ENCODE assay signal across 9 cellular contexts in the genomic region with DNA sequence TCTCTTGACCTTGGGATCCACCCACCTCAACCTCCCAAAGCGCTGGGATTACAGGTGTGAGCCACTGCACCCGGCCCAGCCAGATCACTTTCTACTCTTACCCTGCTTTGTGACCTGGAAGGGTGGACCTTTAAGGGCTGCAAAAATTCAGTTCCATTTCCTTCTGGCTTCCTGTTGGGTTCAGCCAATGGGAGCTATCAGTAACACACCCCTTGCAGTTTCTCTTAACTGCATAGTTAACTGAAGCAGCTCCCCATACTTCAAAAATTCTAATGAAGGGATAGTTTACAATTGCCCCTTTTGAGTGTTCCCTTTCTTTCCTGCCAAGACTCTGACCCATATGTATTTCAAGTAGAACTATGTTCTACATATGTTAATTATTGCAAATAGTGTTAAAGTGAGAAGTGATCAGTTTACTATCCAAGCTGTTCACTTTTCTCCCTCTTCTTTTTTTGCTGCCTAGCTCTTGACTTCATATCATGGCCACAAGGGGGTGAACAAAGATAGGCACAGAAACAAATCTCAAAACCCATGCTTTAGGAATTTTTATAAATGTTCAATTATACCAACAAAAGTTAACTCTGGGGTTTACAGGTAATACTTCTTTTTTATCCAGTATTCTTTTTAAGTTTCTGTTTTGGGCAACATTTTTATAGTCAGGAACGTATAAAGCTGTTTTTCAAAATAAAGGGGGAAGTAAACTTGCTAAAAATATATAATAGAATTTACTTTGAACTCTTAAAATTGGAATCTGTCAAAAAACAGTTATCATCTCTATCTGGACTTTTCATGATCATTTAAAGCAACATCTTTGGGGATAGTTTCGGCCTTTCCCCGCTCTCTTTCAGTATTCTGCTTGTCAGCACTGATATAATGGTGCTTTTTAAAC. TPM values are rescaled to one million over a fixed set of nuclear protein-coding genes. Genes with fewer than 3 reads are reported as not detected.
DNase-seq lines count a peak whose midpoint lies in the region; ATAC-seq, FAIRE-seq and TF ChIP-seq lines count a peak whose summit lies in the region.
"Had no signal": no experiment of that assay in that cellular context is flagged by ENCODE, and none has a peak within 500 bp of the region (broad histone marks: within the 10 kb centered on the region; RNA-seq: fewer than 3 reads in every experiment).

No MANE protein-coding gene starts in this region.

- peaks cover 4% of the 10 kb centered on the region for H3K9me3 Mint-ChIP-seq in activated T-helper 17 cell treated with anti-CD3 and anti-CD28 coated beads, Interleukin-2, amount 50 U/mL, for 72 hours

- no peak overlapping the region for H3K4me3 Mint-ChIP-seq in T-helper 17 cell
- no peak overlapping the region for H3K4me3 Mint-ChIP-seq in activated T-helper 17 cell treated with anti-CD3 and anti-CD28 coated beads, Interleukin-2, amount 50 U/mL, for 72 hours

- H3K9me3 ChIP-seq in T-helper 17 cell (ENCODE audit: control insufficient read depth, low read length, poor library complexity, severe bottlenecking), result no peaks in the 10 kb centered on the region
- H3K9me3 ChIP-seq: SJSA1 had no signal

- peak; percentile 83 for TF ChIP-seq CTCF in fibroblast of mammary gland (conservative IDR thresholded peaks at IDR 0.05; ENCODE audit: control insufficient read depth, insufficient read depth, low read depth, low read length)

- no peak overlapping the region for H3K27ac Mint-ChIP-seq in T-helper 17 cell
- H3K27ac Mint-ChIP-seq in activated T-helper 17 cell treated with anti-CD3 and anti-CD28 coated beads, Interleukin-2, amount 50 U/mL, for 72 hours, result no peak overlapping the region

- FAIRE-seq in RCC 7860 (lab: Jason Lieb, UNC), result peak; percentile 63

- no peak overlapping the region for H3K4me3 ChIP-seq in fibroblast of mammary gland (ENCODE audit: control insufficient read depth, low read depth, low read length)
- H3K4me3 ChIP-seq: SJSA1 had no signal

- peaks cover 14% of the 10 kb centered on the region for H3K27me3 Mint-ChIP-seq in T-helper 17 cell
- H3K27me3 Mint-ChIP-seq in activated T-helper 17 cell treated with anti-CD3 and anti-CD28 coated beads, Interleukin-2, amount 50 U/mL, for 72 hours, result peaks cover 9% of the 10 kb centered on the region

- ATAC-seq in GM18867 (IDR thresholded peaks at IDR 0.05; ENCODE audit: unreplicated experiment) (peak; percentile 44), T-helper 17 cell (no peak)
- ATAC-seq in activated T-helper 17 cell treated with anti-CD3 and anti-CD28 coated beads, Interleukin-2, amount 50 U/mL, for 72 hours (replicated peaks), result no peak

- DNase-seq in CD1c-positive myeloid dendritic cell (ENCODE audit: extremely low spot score) (peak; percentile 47), RCC 7860 (ENCODE audit: low spot score) (peak; percentile 29), fibroblast of mammary gland (ENCODE audit: low read depth) (peak; percentile 57), smooth muscle cell of the brain vasculature (ENCODE audit: low read depth, low spot score) (peak; percentile 32), DMS79 treated with DMSO at 0.1 percent for 48 hours (lab: John Stamatoyannopoulos, UW) (no peak), T-helper 17 cell (no peak)

- no peaks in the 10 kb centered on the region for H3K4me1 Mint-ChIP-seq in T-helper 17 cell
- peaks cover 4% of the 10 kb centered on the region for H3K4me1 Mint-ChIP-seq in activated T-helper 17 cell treated with anti-CD3 and anti-CD28 coated beads, Interleukin-2, amount 50 U/mL, for 72 hours

- H3K36me3 Mint-ChIP-seq in T-helper 17 cell (ENCODE audit: low read depth), result no peaks in the 10 kb centered on the region
- H3K36me3 Mint-ChIP-seq in activated T-helper 17 cell treated with anti-CD3 and anti-CD28 coated beads, Interleukin-2, amount 50 U/mL, for 72 hours (ENCODE audit: low read depth), result no peaks in the 10 kb centered on the region

RNA-seq across cellular contexts. Expression of a gene that starts 8.1 kb away (rescaled TPM):
- 1 to 10 TPM; 2.8 to 3.3 TPM for total RNA-seq in T-helper 17 cell
- 1 to 10 TPM; 2.8 to 2.9 TPM for total RNA-seq in activated T-helper 17 cell treated with anti-CD3 and anti-CD28 coated beads, Interleukin-2, amount 50 U/mL, for 72 hours

RNA-seq across cellular contexts. Expression of a gene that starts 8.4 kb away (rescaled TPM):
- total RNA-seq in T-helper 17 cell, result 10 to 100 TPM; 43.0 to 50.4 TPM
- total RNA-seq in activated T-helper 17 cell treated with anti-CD3 and anti-CD28 coated beads, Interleukin-2, amount 50 U/mL, for 72 hours, result 10 to 100 TPM; 33.2 to 66.2 TPM

Comparison
In these comparisons a context has a peak if more than half of its experiments do, and no peak if none do; other contexts are left out.
1. DNase-seq: peak in CD1c-positive myeloid dendritic cell (single experiment), RCC 7860 (single experiment), fibroblast of mammary gland (single experiment) and smooth muscle cell of the brain vasculature (single experiment); none in DMS79 treated with DMSO at 0.1 percent for 48 hours (single experiment) and T-helper 17 cell (0 of 3).